8 cellular contexts compared by ENCODE assay signal in the genomic region with DNA sequence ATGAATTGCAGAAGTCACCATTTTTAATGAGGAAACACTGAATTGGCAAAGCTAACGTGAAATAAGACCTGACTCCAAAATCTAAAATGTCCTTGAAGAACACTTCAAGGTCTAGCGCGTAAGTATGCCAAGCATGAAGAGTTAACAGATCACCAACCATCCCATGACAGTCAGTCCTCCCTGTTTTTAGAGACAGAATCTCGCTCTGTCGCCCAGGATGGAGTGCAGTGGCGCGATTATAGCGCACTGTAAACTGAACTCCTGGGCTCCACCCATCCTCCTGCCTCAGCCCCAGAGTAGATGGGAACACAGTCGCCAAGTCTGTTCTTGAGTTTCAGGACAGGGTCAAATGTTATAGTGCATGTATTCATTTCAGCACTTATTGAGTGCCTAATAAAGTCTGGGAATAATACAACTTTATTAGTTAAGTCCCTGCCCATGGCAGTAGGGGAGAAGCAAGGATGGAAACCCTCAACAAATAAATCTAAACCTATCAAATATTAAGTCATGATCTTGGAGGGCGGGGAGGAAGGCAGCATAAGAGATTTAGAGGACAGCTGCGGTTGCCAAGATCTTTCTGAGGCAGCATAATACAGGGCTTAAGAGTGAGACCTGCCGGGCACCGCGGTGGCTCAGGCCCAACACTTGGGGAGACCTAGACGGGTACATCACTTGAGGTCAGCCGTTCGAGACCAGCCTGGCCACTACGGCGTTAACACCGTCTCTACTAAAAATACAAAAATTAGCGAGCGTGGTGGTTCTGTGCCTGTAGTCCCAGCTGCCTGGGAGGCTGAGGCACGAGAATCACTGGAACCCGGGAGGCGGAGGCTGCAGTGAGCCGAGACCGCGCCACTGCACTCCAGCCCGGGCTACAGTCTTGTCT. TPM values are rescaled to one million over a fixed set of nuclear protein-coding genes. Genes with fewer than 3 reads are reported as not detected.
DNase-seq lines count a peak whose midpoint lies in the region; ATAC-seq, FAIRE-seq and TF ChIP-seq lines count a peak whose summit lies in the region.

No MANE protein-coding gene starts in this region.

- H3K36me3 Mint-ChIP-seq in CD8-positive, alpha-beta T cell: peaks cover 13% of the 10 kb centered on the region
- H3K36me3 Mint-ChIP-seq in chondrocyte (ENCODE audit: low read depth): peaks cover 3% of the 10 kb centered on the region
- no peaks in the 10 kb centered on the region for H3K36me3 Mint-ChIP-seq in naive B cell

- peaks cover 32% of the 10 kb centered on the region for H3K4me1 ChIP-seq in CD8-positive, alpha-beta T cell (ENCODE audit: insufficient read depth, low read length)

- no peaks in the 10 kb centered on the region for H3K9me3 Mint-ChIP-seq in CD8-positive, alpha-beta T cell
- H3K9me3 Mint-ChIP-seq in chondrocyte (ENCODE audit: low read depth): no peaks in the 10 kb centered on the region
- peaks cover 0 to 3% (median 0%) of the 10 kb centered on the region in 7 donors for H3K9me3 Mint-ChIP-seq in naive B cell

- H3K36me3 ChIP-seq in CD8-positive, alpha-beta T cell (ENCODE audit: insufficient read depth, low read length): no peaks in the 10 kb centered on the region
- H3K36me3 ChIP-seq in MG63: peaks cover 35% of the 10 kb centered on the region

- FAIRE-seq in GM12891 (lab: Jason Lieb, UNC): no peak

- CTCF ChIA-PET in CD8-positive, alpha-beta T cell (lab: Charles Lee): interaction anchor here (0.9 kb wide), 1 partner anchor 379 kb away, joined by 4 read pairs; no protein-coding TSS in a partner anchor

- TF ChIP-seq POLR2A in GM12891 (IDR thresholded peaks at IDR 0.05; ENCODE audit: low read depth, low read length): no peak

- no peak for ATAC-seq in CD8-positive, alpha-beta T cell
- ATAC-seq in GM21367 (IDR thresholded peaks at IDR 0.05; ENCODE audit: unreplicated experiment) (peak; percentile 1), naive B cell (ENCODE audit: low read depth in 2 of 2) (no peak)

- no peaks in the 10 kb centered on the region for H3K27me3 ChIP-seq in CD8-positive, alpha-beta T cell (ENCODE audit: insufficient read depth, low read length)
- no peaks in the 10 kb centered on the region for H3K27me3 ChIP-seq in MG63

- H3K27ac ChIP-seq in CD8-positive, alpha-beta T cell (ENCODE audit: low read depth, low read length): no peak overlapping the region

- no peaks in the 10 kb centered on the region for H3K27me3 Mint-ChIP-seq in CD8-positive, alpha-beta T cell (ENCODE audit: low read depth)
- H3K27me3 Mint-ChIP-seq in chondrocyte (ENCODE audit: low read depth) (no peaks in the 10 kb centered on the region), naive B cell (no peaks in the 10 kb centered on the region)

- H3K27ac Mint-ChIP-seq in CD8-positive, alpha-beta T cell: peak overlapping the region; percentile 52
- H3K27ac Mint-ChIP-seq in chondrocyte (ENCODE audit: unreplicated experiment) (peak overlapping the region; percentile 98), naive B cell (peak overlapping the region; percentile 51 to 100 (median 92))

- intact Hi-C loops in CD8-positive, alpha-beta T cell (cut with DNase I, micrococcal nuclease): loop anchor here in 1 of 2 experiments (1.0 kb wide), 2 partner anchors 105 to 513 kb away; partner anchors contain the start of genes DAP and MARCHF6

- H3K4me1 Mint-ChIP-seq in CD8-positive, alpha-beta T cell (ENCODE audit: low read depth): peaks cover 35% of the 10 kb centered on the region
- H3K4me1 Mint-ChIP-seq in chondrocyte (ENCODE audit: low read depth) (peaks cover 33% of the 10 kb centered on the region), naive B cell (peaks cover 16 to 39% (median 27%) of the 10 kb centered on the region in 3 donors)

- DNase-seq in CD8-positive, alpha-beta T cell: no peak
- peak; percentile 59 for DNase-seq in MG63
- no peak for DNase-seq in chondrocyte (ENCODE audit: low spot score)
- DNase-seq in naive B cell: no peak
- no peak for DNase-seq in GM12891 (ENCODE audit: insufficient read length, low spot score)
- no peak for DNase-seq in NCI-H128 (lab: John Stamatoyannopoulos, UW; ENCODE audit: unreplicated experiment)
- no peak for DNase-seq in GF-D8 (lab: John Stamatoyannopoulos, UW)

- no peak for TF ChIP-seq CTCF in CD8-positive, alpha-beta T cell (IDR thresholded peaks at IDR 0.05)
- no peak for TF ChIP-seq CTCF in chondrocyte (IDR thresholded peaks at IDR 0.05)

- peak overlapping the region; percentile 94 for H3K4me3 Mint-ChIP-seq in CD8-positive, alpha-beta T cell
- peak overlapping the region; percentile 87 for H3K4me3 Mint-ChIP-seq in chondrocyte (ENCODE audit: unreplicated experiment)
- peak overlapping the region; percentile 82 to 99 (median 96) for H3K4me3 Mint-ChIP-seq in naive B cell

- no peaks in the 10 kb centered on the region for H3K9me3 ChIP-seq in CD8-positive, alpha-beta T cell (ENCODE audit: low read length)
- H3K9me3 ChIP-seq in MG63: 0 out of 2 replicates have a peak, but pooled peaks cover 2% of the 10 kb centered on the region

- H3K4me3 ChIP-seq in CD8-positive, alpha-beta T cell (ENCODE audit: low read depth, low read length): peak overlapping the region; percentile 85
- H3K4me3 ChIP-seq in MG63: peak overlapping the region; percentile 85

- POLR2A ChIA-PET in CD8-positive, alpha-beta T cell (lab: Charles Lee): interaction anchor here (1.0 to 2.5 kb wide), 2 partner anchors 8 to 104 kb away, joined by 3 to 17 read pairs; partner anchors contain the start of gene MARCHF6

TF ChIP-seq in GM12891, 5 proteins besides CTCF, POLR2A, EP300 and RAD21:
- TF ChIP-seq SPI1 (IDR thresholded peaks at IDR 0.05; ENCODE audit: low read depth, low read length) (no peak), PAX5 (IDR thresholded peaks at IDR 0.05; ENCODE audit: insufficient read depth, low read length, severe bottlenecking) (no peak), POLR2AphosphoS5 (IDR thresholded peaks at IDR 0.05; ENCODE audit: low read depth, low read length) (no peak), POU2F2 (IDR thresholded peaks at IDR 0.05; ENCODE audit: low read depth, low read length) (no peak), TAF1 (IDR thresholded peaks at IDR 0.05; ENCODE audit: low read depth, low read length) (no peak)

RNA-seq across cellular contexts. Expression of gene ATPSCKMT, which starts 1.1 kb away (rescaled TPM):
- total RNA-seq in CD8-positive, alpha-beta T cell: 1 to 10 TPM; 1.0 to 1.5 TPM
- total RNA-seq in MG63 (2014; rRNA removed; shearing (Covaris generic); ENCODE audit: low replicate concordance): 29.8 and 44.9 TPM in 2 replicates
- 15.6 to 21.2 TPM (median 18.8 TPM) in 3 replicates for total RNA-seq in chondrocyte
- polyA plus RNA-seq in naive B cell (ENCODE audit: low read depth in 6 of 6): 1 to 10 TPM; 4.7 to 8.7 (median 6.3) TPM
- polyA plus RNA-seq in GM12891 (2012; ENCODE audit: low read depth, missing spikeins): 13.1 TPM

RNA-seq across cellular contexts. Expression of gene CCT5, which starts 1.5 kb away (rescaled TPM):
- 10 to 100 TPM; 38.1 to 41.0 TPM for total RNA-seq in CD8-positive, alpha-beta T cell
- total RNA-seq in MG63 (2014; rRNA removed; shearing (Covaris generic); ENCODE audit: low replicate concordance): 976 and 1,634 TPM in 2 replicates
- total RNA-seq in chondrocyte: 161 to 170 TPM (median 165 TPM) in 3 replicates
- polyA plus RNA-seq in naive B cell (ENCODE audit: low read depth in 6 of 6): 100 to 1,000 TPM; 139 to 227 (median 190) TPM
- 274 TPM for polyA plus RNA-seq in GM12891 (2012; ENCODE audit: low read depth, missing spikeins)

RNA-seq across cellular contexts. Expression of gene CMBL, which starts 59.1 kb away (rescaled TPM):
- not detected for total RNA-seq in CD8-positive, alpha-beta T cell
- 23.3 and 29.1 TPM in 2 replicates for total RNA-seq in MG63 (2014; rRNA removed; shearing (Covaris generic); ENCODE audit: low replicate concordance)
- total RNA-seq in chondrocyte: 20.0 to 27.5 TPM (median 20.5 TPM) in 3 replicates
- polyA plus RNA-seq in naive B cell (ENCODE audit: low read depth in 6 of 6): not detected
- 14.8 TPM for polyA plus RNA-seq in GM12891 (2012; ENCODE audit: low read depth, missing spikeins)

Comparison
In these comparisons a context has a peak if more than half of its experiments do, and no peak if none do; other contexts are left out.
1. RNA of gene CMBL, which starts 59.1 kb away (total RNA-seq): 23.3 to 29.1 TPM in MG63 and 20.0 to 27.5 TPM in chondrocyte; not detected in CD8-positive, alpha-beta T cell; every median in the first group is over 10 times any median in the second.
2. Peak in every context shown above with its lines, with median percentiles within 50 percentile points of each other: H3K27ac Mint-ChIP-seq and H3K4me3 Mint-ChIP-seq.